ENCODE assay signal across 11 cellular contexts in the genomic region with DNA sequence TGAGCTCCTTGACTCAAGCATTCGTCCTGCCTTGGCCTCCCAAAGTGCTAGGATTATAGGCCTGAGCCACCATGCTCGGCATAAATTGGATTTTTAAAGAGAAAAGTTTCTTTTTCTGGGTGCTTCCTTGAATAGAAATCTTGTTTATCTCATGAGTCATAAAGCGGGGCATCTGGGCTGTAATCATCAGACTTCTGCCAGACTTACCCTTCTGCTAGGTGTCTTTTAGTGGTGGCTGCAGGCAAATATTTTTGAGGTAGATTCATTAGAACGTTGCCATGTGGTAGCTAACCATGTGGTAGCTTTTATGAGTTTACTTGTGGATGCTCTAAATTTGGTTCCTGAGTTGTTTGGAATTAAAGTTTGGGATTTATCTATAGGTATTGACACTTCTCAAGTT. TPM values are rescaled to one million over a fixed set of nuclear protein-coding genes. Genes with fewer than 3 reads are reported as not detected.
DNase-seq lines count a peak whose midpoint lies in the region; ATAC-seq, FAIRE-seq and TF ChIP-seq lines count a peak whose summit lies in the region.
"Had no signal": no experiment of that assay in that cellular context is flagged by ENCODE, and none has a peak within 500 bp of the region (broad histone marks: within the 10 kb centered on the region; RNA-seq: fewer than 3 reads in every experiment).

No MANE protein-coding gene starts in this region.

- H3K27me3 ChIP-seq in CD4-positive, alpha-beta T cell (ENCODE audit: control insufficient read depth, insufficient read depth, low read length): no peaks in the 10 kb centered on the region
- H3K27me3 ChIP-seq in IMR-90 (ENCODE audit: control insufficient read depth, insufficient read depth, low read length): no peaks in the 10 kb centered on the region
- H3K27me3 ChIP-seq in CD4-positive, alpha-beta memory T cell (ENCODE audit: insufficient read depth, low read length): no peaks in the 10 kb centered on the region

- H4K8ac ChIP-seq in IMR-90 (ENCODE audit: low read depth in 2 of 2, low read length in 2 of 2): peak overlapping the region; percentile 7 to 54; a peak in 3 of 4 replicates

- no peak overlapping the region for H2AK9ac ChIP-seq in IMR-90 (replicated peaks; ENCODE audit: low read depth, low read length, poor library complexity)

- TF ChIP-seq RAD21 in IMR-90 (IDR thresholded peaks at IDR 0.05; ENCODE audit: low read length): no peak

- H2BK20ac ChIP-seq in IMR-90 (ENCODE audit: low read depth, low read length): peak overlapping the region; percentile 91

- no peak overlapping the region for H3K4me3 ChIP-seq in IMR-90 (ENCODE audit: insufficient read depth, low read depth, low read length)
- no peak overlapping the region for H3K4me3 ChIP-seq in CD4-positive, alpha-beta memory T cell (ENCODE audit: low read length in 2 of 2)
- H3K4me3 ChIP-seq: skin epidermis had no signal

- peak overlapping the region; percentile 96; the same call in 1 of the 2 replicates for H2AK5ac ChIP-seq in IMR-90 (ENCODE audit: low read depth, low read length)

- CTCF ChIA-PET in CD4-positive, alpha-beta T cell (lab: Charles Lee): no interaction called here
- CTCF ChIA-PET in IMR-90 (lab: Yijun Ruan, JAX): interaction anchor here (0.6 to 2.8 kb wide), 4 partner anchors 19 to 522 kb away, joined by 3 to 10 read pairs (median 5); no protein-coding TSS in a partner anchor
- CTCF ChIA-PET in MCF 10A (lab: Yijun Ruan, JAX): interaction anchor here (0.5 to 2.3 kb wide), 6 partner anchors 8 to 141 kb away, joined by 3 to 14 read pairs (median 3); no protein-coding TSS in a partner anchor
- CTCF ChIA-PET in CD4-positive, alpha-beta memory T cell (lab: Charles Lee; ENCODE audit: partially characterized antibody): interaction anchor here (0.7 to 2.4 kb wide), 4 partner anchors 10 to 30 kb away, joined by 3 to 11 read pairs (median 3); no protein-coding TSS in a partner anchor

- H3K23ac ChIP-seq in IMR-90 (ENCODE audit: low read depth, low read length): peak overlapping the region; percentile 55; the same call in 1 of the 2 replicates

- 0 out of 2 replicates have a peak overlapping the region, but pooled peaks have one; percentile 47 for H4K91ac ChIP-seq in IMR-90 (ENCODE audit: insufficient read depth, low read depth, low read length)

- H2BK5ac ChIP-seq in IMR-90 (ENCODE audit: low read depth, low read length, poor library complexity, severe bottlenecking): peak overlapping the region; percentile 81

- no peaks in the 10 kb centered on the region for H3K9me3 Mint-ChIP-seq in CD4-positive, alpha-beta T cell
- H3K9me3 Mint-ChIP-seq in MCF 10A (ENCODE audit: unreplicated experiment) (no peaks in the 10 kb centered on the region), memory B cell (peaks cover under 1% of the 10 kb centered on the region)
- H3K9me3 Mint-ChIP-seq in CD4-positive, alpha-beta memory T cell: no peaks in the 10 kb centered on the region

- POLR2A ChIA-PET in CD4-positive, alpha-beta T cell (lab: Charles Lee): no interaction called here
- POLR2A ChIA-PET in IMR-90 (lab: Charles Lee; ENCODE audit: unreplicated experiment) (no interaction called here), MCF 10A (lab: Yijun Ruan, JAX) (interaction anchor here (0.6 to 1.9 kb wide), 9 partner anchors 8 to 78 kb away, joined by 3 to 8 read pairs (median 3); a partner anchor contains a TSS)
- POLR2A ChIA-PET in CD4-positive, alpha-beta memory T cell (lab: Charles Lee; ENCODE audit: partially characterized antibody): interaction anchor here (0.9 to 1.0 kb wide), 3 partner anchors 9 to 20 kb away, joined by 3 to 4 read pairs (median 3); a partner anchor contains a TSS

- H3K56ac ChIP-seq in IMR-90 (ENCODE audit: extremely low read depth, insufficient read depth, low read length): peak overlapping the region; percentile 37; the same call in 1 of the 2 replicates

- peak overlapping the region; percentile 79 for H3K14ac ChIP-seq in IMR-90 (replicated peaks; ENCODE audit: low read depth, low read length)

- peaks cover 51% of the 10 kb centered on the region for H3K9me1 ChIP-seq in IMR-90 (ENCODE audit: insufficient read depth, low read length)

- no peaks in the 10 kb centered on the region for H3K9me3 ChIP-seq in CD4-positive, alpha-beta T cell (ENCODE audit: control insufficient read depth, low read length)
- no peaks in the 10 kb centered on the region for H3K9me3 ChIP-seq in IMR-90 (ENCODE audit: control insufficient read depth, insufficient read depth, low read length)
- H3K9me3 ChIP-seq in CD4-positive, alpha-beta memory T cell (ENCODE audit: control insufficient read depth in 1 of 2, low read length in 2 of 2): no peaks in the 10 kb centered on the region

- TF ChIP-seq POLR2A in IMR-90 (IDR thresholded peaks at IDR 0.05; ENCODE audit: low read depth, low read length): peak; percentile 3; the same call in 1 of the 2 replicates

- no TSS peak for BruUV-seq in IMR-90 (replicated peaks; lab: Mats Ljungman, UMichigan)
- BruUV-seq in MCF 10A (replicated peaks; lab: Mats Ljungman, UMichigan): no TSS peak

- H3K9ac ChIP-seq in IMR-90 (ENCODE audit: low read depth, low read length): 0 out of 2 replicates have a peak overlapping the region, but pooled peaks have one; percentile 31

- peaks cover 15% of the 10 kb centered on the region for H3K36me3 ChIP-seq in IMR-90 (ENCODE audit: control insufficient read depth, insufficient read depth, low read length)
- H3K36me3 ChIP-seq in CD4-positive, alpha-beta memory T cell (ENCODE audit: insufficient read depth, low read length): peaks cover 30% of the 10 kb centered on the region

- ATAC-seq in CD4-positive, alpha-beta T cell (ENCODE audit: poor library complexity): no peak
- ATAC-seq in IMR-90 (ENCODE audit: low read depth): peak; percentile 12
- no peak for ATAC-seq in memory B cell (ENCODE audit: low read depth)
- no peak for ATAC-seq in HG03045 (IDR thresholded peaks at IDR 0.05; ENCODE audit: unreplicated experiment)
- ATAC-seq in GM21447 (IDR thresholded peaks at IDR 0.05; ENCODE audit: unreplicated experiment): no peak

- peak overlapping the region; percentile 78 for H3K27ac Mint-ChIP-seq in CD4-positive, alpha-beta T cell
- H3K27ac Mint-ChIP-seq in MCF 10A (ENCODE audit: low read depth, unreplicated experiment) (peak overlapping the region; percentile 80), memory B cell (peak overlapping the region; percentile 35)
- peak overlapping the region in 1 of 7 donors; percentile 30 for H3K27ac Mint-ChIP-seq in CD4-positive, alpha-beta memory T cell

- no peak for DNase-seq in CD4-positive, alpha-beta T cell
- peak; percentile 89 for DNase-seq in IMR-90
- DNase-seq in MCF 10A (ENCODE audit: unreplicated experiment): peak; percentile 60
- no peak for DNase-seq in memory B cell (ENCODE audit: low spot score in 2 of 2)
- DNase-seq in GM19239 (ENCODE audit: insufficient read length, low spot score): no peak
- DNase-seq in CD4-positive, alpha-beta memory T cell: no peak
- DNase-seq: NCI-H2081 had no signal

- H2AFZ ChIP-seq in IMR-90 (replicated peaks; ENCODE audit: low read length, poor library complexity): no peak overlapping the region

- H3K27me3 Mint-ChIP-seq in CD4-positive, alpha-beta T cell: no peaks in the 10 kb centered on the region
- H3K27me3 Mint-ChIP-seq in MCF 10A (ENCODE audit: insufficient read depth, unreplicated experiment): no peaks in the 10 kb centered on the region
- H3K27me3 Mint-ChIP-seq in memory B cell: no peaks in the 10 kb centered on the region
- H3K27me3 Mint-ChIP-seq in CD4-positive, alpha-beta memory T cell: no peaks in the 10 kb centered on the region

- intact Hi-C loops in CD4-positive, alpha-beta T cell (cut with DNase I, micrococcal nuclease): no loop called here
- intact Hi-C loops in IMR-90 (cut with micrococcal nuclease): no loop called here
- intact Hi-C loops in MCF 10A (cut with micrococcal nuclease): no loop called here
- intact Hi-C loops in CD4-positive, alpha-beta memory T cell (cut with micrococcal nuclease): no loop called here

- in situ Hi-C loops in IMR-90 (cut with MboI; ENCODE audit: low sequenced_read_pairs): no loop called here

- H3K4ac ChIP-seq in IMR-90 (ENCODE audit: low read depth, low read length): peak overlapping the region; percentile 92

- no peak overlapping the region; the same call in 1 of the 2 replicates for H4K5ac ChIP-seq in IMR-90 (ENCODE audit: low read depth, low read length)

- peaks cover 34% of the 10 kb centered on the region for H3K4me1 ChIP-seq in IMR-90 (ENCODE audit: control insufficient read depth, insufficient read depth, low read length)
- H3K4me1 ChIP-seq in CD4-positive, alpha-beta memory T cell (ENCODE audit: insufficient read depth, low read length): peaks cover 31% of the 10 kb centered on the region

- H3K79me1 ChIP-seq in IMR-90 (ENCODE audit: low read depth in 1 of 2, low read length in 2 of 2): peaks cover 36 to 87% of the 10 kb centered on the region in 2 experiments

- peak overlapping the region; percentile 95 for H2BK120ac ChIP-seq in IMR-90 (ENCODE audit: low read depth, low read length)

- peaks cover 45% of the 10 kb centered on the region for H3K36me3 Mint-ChIP-seq in CD4-positive, alpha-beta T cell (ENCODE audit: low read depth)
- H3K36me3 Mint-ChIP-seq in MCF 10A (ENCODE audit: insufficient read depth, unreplicated experiment) (peaks cover 38% of the 10 kb centered on the region), memory B cell (peaks cover 15% of the 10 kb centered on the region)
- peaks cover 32 to 48% of the 10 kb centered on the region in 2 donors for H3K36me3 Mint-ChIP-seq in CD4-positive, alpha-beta memory T cell

- dilution Hi-C loops in IMR-90 (cut with HindIII; ENCODE audit: low sequenced_read_pairs, unreplicated experiment): no loop called here

- H3K27ac ChIP-seq in CD4-positive, alpha-beta T cell (ENCODE audit: low read depth, low read length): no peak overlapping the region
- H3K27ac ChIP-seq in IMR-90 (ENCODE audit: insufficient read depth, low read length): peak overlapping the region; percentile 82
- H3K27ac ChIP-seq in CD4-positive, alpha-beta memory T cell (ENCODE audit: low read depth, low read length): no peak overlapping the region

- H3K4me2 ChIP-seq in IMR-90 (ENCODE audit: low read depth, low read length): peak overlapping the region; percentile 67

- no peak overlapping the region for H3K4me3 Mint-ChIP-seq in CD4-positive, alpha-beta T cell
- H3K4me3 Mint-ChIP-seq in MCF 10A (ENCODE audit: unreplicated experiment) (no peak overlapping the region), memory B cell (no peak overlapping the region)
- H3K4me3 Mint-ChIP-seq in CD4-positive, alpha-beta memory T cell: no peak overlapping the region

- FAIRE-seq in GM19239 (lab: Jason Lieb, UNC): no peak
- FAIRE-seq: frontal cortex had no signal

- H3K4me1 Mint-ChIP-seq in CD4-positive, alpha-beta T cell (ENCODE audit: low read depth): peaks cover 48% of the 10 kb centered on the region
- H3K4me1 Mint-ChIP-seq in MCF 10A (ENCODE audit: insufficient read depth, unreplicated experiment) (peaks cover 9% of the 10 kb centered on the region), memory B cell (peaks cover 26% of the 10 kb centered on the region)
- peaks cover 28 to 74% (median 39%) of the 10 kb centered on the region in 4 donors for H3K4me1 Mint-ChIP-seq in CD4-positive, alpha-beta memory T cell

- peak overlapping the region; percentile 67 for H3K18ac ChIP-seq in IMR-90 (ENCODE audit: low read depth, low read length)

- H2BK15ac ChIP-seq in IMR-90 (ENCODE audit: low read depth, low read length): peak overlapping the region; percentile 62; the same call in 1 of the 3 replicates

- 0% methylated on average over 2 of the region's 4 CpGs; no CpG with 5 or more reads in 1 of the 2 experiments for WGBS in IMR-90 (ENCODE audit: extremely low coverage in 2 of 2, insufficient read length in 1 of 2), 2 experiments

- TF ChIP-seq CTCF in CD4-positive, alpha-beta T cell (IDR thresholded peaks at IDR 0.05): no peak
- no peak for TF ChIP-seq CTCF in IMR-90 (conservative IDR thresholded peaks at IDR 0.05; ENCODE audit: low read depth, low read length)
- no peak for TF ChIP-seq CTCF in MCF 10A (IDR thresholded peaks at IDR 0.05; ENCODE audit: unreplicated experiment)

- H4K20me1 ChIP-seq in IMR-90 (ENCODE audit: insufficient read depth, low read length): peaks cover 34% of the 10 kb centered on the region

RNA-seq across cellular contexts. Expression of a gene that starts 13.4 kb away (rescaled TPM):
- total RNA-seq in CD4-positive, alpha-beta T cell: 10 to 100 TPM; 40.9 to 45.3 TPM
- total RNA-seq in IMR-90 (2012; rRNA removed): 14.4 and 18.5 TPM in 2 replicates
- 35.5 and 43.2 TPM in 2 replicates for polyA plus RNA-seq in IMR-90 (2012; rRNA removed)
- polyA plus RNA-seq in IMR-90 (2012; cell fraction: cytosol; rRNA removed): 26.3 and 45.8 TPM in 2 replicates
- 189 and 191 TPM in 2 replicates for polyA plus RNA-seq in IMR-90 (2012; cell fraction: nucleus; rRNA removed; ENCODE audit: low replicate concordance)
- 25.7 and 31.8 TPM in 2 replicates for total RNA-seq in MCF 10A (2022)
- 10 to 100 TPM; 84.4 to 84.8 TPM for total RNA-seq in CD4-positive, alpha-beta memory T cell
- 10 to 100 TPM; 33.9 to 36.6 TPM for polyA plus RNA-seq in CD4-positive, alpha-beta memory T cell

RNA-seq across cellular contexts. Expression of a gene that starts 32.0 kb away (rescaled TPM):
- 100 to 1,000 TPM; 414 to 427 TPM for total RNA-seq in CD4-positive, alpha-beta T cell
- total RNA-seq in IMR-90 (2012; rRNA removed): 19.7 and 19.9 TPM in 2 replicates
- polyA plus RNA-seq in IMR-90 (2012; rRNA removed): 18.3 and 19.2 TPM in 2 replicates
- polyA plus RNA-seq in IMR-90 (2012; cell fraction: cytosol; rRNA removed): 29.0 and 102 TPM in 2 replicates
- 163 and 202 TPM in 2 replicates for polyA plus RNA-seq in IMR-90 (2012; cell fraction: nucleus; rRNA removed; ENCODE audit: low replicate concordance)
- total RNA-seq in MCF 10A (2022): 2.5 and 4.8 TPM in 2 replicates
- 1 to 10 TPM; 7.5 to 8.4 TPM for total RNA-seq in CD4-positive, alpha-beta memory T cell
- 100 to 1,000 TPM in 1 of 2 donors, 10 to 100 TPM in 1; 60.8 to 220 TPM for polyA plus RNA-seq in CD4-positive, alpha-beta memory T cell

Comparison
In these comparisons a context has a peak if more than half of its experiments do, and no peak if none do; other contexts are left out.
1. DNase-seq: peak in IMR-90 (single experiment) and MCF 10A (single experiment); none in CD4-positive, alpha-beta T cell (0 of 10), memory B cell (0 of 2), GM19239 (single experiment) and CD4-positive, alpha-beta memory T cell (0 of 5).
2. RNA of a gene that starts 32.0 kb away (total RNA-seq): 414 to 427 TPM in CD4-positive, alpha-beta T cell; 19.7 to 19.9 TPM in IMR-90, 7.5 to 8.4 TPM in CD4-positive, alpha-beta memory T cell and 2.5 to 4.8 TPM in MCF 10A; every median in the first group is over 10 times any median in the second.
3. POLR2A ChIA-PET loops: an anchor here in MCF 10A (0.6 to 1.9 kb wide) and CD4-positive, alpha-beta memory T cell (0.9 to 1.0 kb wide); none called in CD4-positive, alpha-beta T cell and IMR-90.